In the genomic region with DNA sequence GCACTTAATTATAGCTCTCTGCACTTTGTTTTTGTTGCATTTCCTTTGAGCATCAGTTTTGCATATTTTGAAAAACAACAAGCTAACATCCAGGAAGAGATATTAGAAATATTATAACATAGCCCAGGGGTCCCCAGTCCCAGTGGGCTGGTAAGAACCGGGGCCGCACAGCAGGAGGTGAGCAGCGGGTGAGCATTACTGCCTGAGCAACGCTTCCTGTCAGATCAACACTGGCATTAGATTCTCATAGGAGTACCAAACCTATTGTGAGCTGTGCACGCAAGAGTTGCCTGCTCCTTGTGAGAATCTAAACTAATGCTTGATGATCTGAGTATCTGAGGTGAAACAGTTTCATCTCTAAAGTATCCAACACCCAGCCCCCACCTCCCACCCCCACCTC, we compare ENCODE assay signal across 27 cellular contexts.
"Had no signal": no experiment of that assay in that cellular context is flagged by ENCODE, and none has a peak within 500 bp of the region (broad histone marks: within the 10 kb centered on the region; RNA-seq: fewer than 3 reads in every experiment).

No MANE protein-coding gene starts in this region.

- H3K36me3 ChIP-seq: ascending aorta, breast epithelium had no signal

- DNase-seq: activated CD4-positive, alpha-beta T cell treated with anti-CD3 and anti-CD28 coated beads for 36 hours; activated CD4-positive, alpha-beta T cell treated with anti-CD3 and anti-CD28 coated beads, Interleukin-2, amount 10 ng/mL, durations not matched to agents 7 days and 5 days; activated CD4-positive, alpha-beta T cell treated with anti-CD3 and anti-CD28 coated beads, Interleukin-2, amount 50 U/mL, for 48 hours; activated CD8-positive, alpha-beta T cell treated with anti-CD3 and anti-CD28 coated beads, Interleukin-2, amount 10 ng/mL, durations not matched to agents 7 days and 5 days; activated gamma-delta T cell; activated naive CD4-positive, alpha-beta T cell treated with Interleukin-2 at 50 U/mL for 16 hours; activated naive CD8-positive, alpha-beta T cell treated with anti-CD3 and anti-CD28 coated beads, Interleukin-2, amount 10 ng/mL, durations not matched to agents 7 days and 5 days; activated T-cell treated with anti-CD3 and anti-CD28 coated beads, Interleukin-2, amount 50 U/mL, for 24 hours; amygdala; NCI-H1092 treated with DMSO at 0.1 percent for 48 hours; NCI-H1417 treated with DMSO at 0.1 percent for 48 hours; NCI-H1694 treated with DMSO at 0.1 percent for 48 hours; NCI-H2029; NCI-H446; NCI-H510A treated with DMSO at 0.1 percent for 48 hours; NCI-H526 treated with DMSO at 0.1 percent for 48 hours; NK-92 treated with Interleukin-12 subunit alpha and Interleukin-12 subunit beta, amount 100 ng/mL, for 24 hours; PC-9; Right ventricle myocardium superior had no signal

- H3K9me3 Mint-ChIP-seq: activated CD4-positive, alpha-beta T cell treated with anti-CD3 and anti-CD28 coated beads, Interleukin-2, amount 10 ng/mL, durations not matched to agents 7 days and 5 days; activated naive CD8-positive, alpha-beta T cell treated with anti-CD3 and anti-CD28 coated beads, Interleukin-2, amount 10 ng/mL, durations not matched to agents 7 days and 5 days; activated T-helper 2 cell treated with anti-CD3 and anti-CD28 coated beads, Interferon-gamma antibody, Interleukin-2, Interleukin-4, amounts not matched to agents 10 μg/mL and 5 μg/mL and 100 μg/mL, durations not matched to agents 14 hours and 24 hours and 36 hours; T-helper 1 cell treated with Interleukin-12 subunit alpha and Interleukin-12 subunit beta and Interleukin-4 antibody, amounts not matched to agents 30 μg/mL and 1 μg/mL, for 36 hours had no signal

- H3K27ac Mint-ChIP-seq: activated CD4-positive, alpha-beta T cell treated with anti-CD3 and anti-CD28 coated beads for 36 hours; activated CD4-positive, alpha-beta T cell treated with anti-CD3 and anti-CD28 coated beads, Interleukin-2, amount 10 ng/mL, durations not matched to agents 7 days and 5 days; activated CD8-positive, alpha-beta T cell treated with anti-CD3 and anti-CD28 coated beads, Interleukin-2, amount 10 ng/mL, durations not matched to agents 7 days and 5 days; activated naive CD4-positive, alpha-beta T cell treated with anti-CD3 and anti-CD28 coated beads, Interleukin-2, amount 50 U/mL, for 24 hours; activated naive CD8-positive, alpha-beta T cell treated with anti-CD3 and anti-CD28 coated beads, Interleukin-2, amount 10 ng/mL, durations not matched to agents 7 days and 5 days; activated T-cell treated with anti-CD3 and anti-CD28 coated beads, Interleukin-2, amount 50 U/mL, for 24 hours; activated T-helper 2 cell treated with anti-CD3 and anti-CD28 coated beads, Interferon-gamma antibody, Interleukin-2, Interleukin-4, amounts not matched to agents 10 μg/mL and 5 μg/mL and 100 μg/mL, durations not matched to agents 14 hours and 24 hours and 36 hours; T-helper 1 cell treated with Interleukin-12 subunit alpha and Interleukin-12 subunit beta and Interleukin-4 antibody, amounts not matched to agents 30 μg/mL and 1 μg/mL, for 36 hours; T-helper 2 cell treated with Interferon-gamma antibody and Interleukin-4, amounts not matched to agents 5 μg/mL and 100 μg/mL, for 36 hours had no signal

- H3K4me3 ChIP-seq: ascending aorta, breast epithelium, K562, PC-9 had no signal

- H3K36me3 Mint-ChIP-seq: activated naive CD4-positive, alpha-beta T cell treated with anti-CD3 and anti-CD28 coated beads, Interleukin-2, amount 50 U/mL, for 24 hours; activated naive CD8-positive, alpha-beta T cell treated with anti-CD3 and anti-CD28 coated beads, Interleukin-2, amount 10 ng/mL, durations not matched to agents 7 days and 5 days had no signal

- ATAC-seq: activated CD4-positive, alpha-beta T cell treated with anti-CD3 and anti-CD28 coated beads for 36 hours; activated CD4-positive, CD25-positive, alpha-beta regulatory T cell treated with anti-CD3 and anti-CD28 coated beads, Interleukin-2, amount 50 U/mL, for 24 hours; activated CD8-positive, alpha-beta T cell treated with anti-CD3 and anti-CD28 coated beads, Interleukin-2, amount 10 ng/mL, durations not matched to agents 7 days and 5 days; K562 had no signal

- H3K27ac ChIP-seq: ascending aorta, breast epithelium, PC-9 had no signal

- H3K4me1 ChIP-seq: ascending aorta, breast epithelium had no signal

- H3K27me3 ChIP-seq: ascending aorta, breast epithelium had no signal

- H3K4me3 Mint-ChIP-seq: activated CD4-positive, alpha-beta T cell treated with anti-CD3 and anti-CD28 coated beads for 36 hours; activated CD4-positive, alpha-beta T cell treated with anti-CD3 and anti-CD28 coated beads, Interleukin-2, amount 10 ng/mL, durations not matched to agents 7 days and 5 days; activated CD8-positive, alpha-beta T cell treated with anti-CD3 and anti-CD28 coated beads, Interleukin-2, amount 10 ng/mL, durations not matched to agents 7 days and 5 days; activated naive CD4-positive, alpha-beta T cell treated with anti-CD3 and anti-CD28 coated beads, Interleukin-2, amount 50 U/mL, for 24 hours; activated naive CD8-positive, alpha-beta T cell treated with anti-CD3 and anti-CD28 coated beads, Interleukin-2, amount 10 ng/mL, durations not matched to agents 7 days and 5 days; activated T-cell treated with anti-CD3 and anti-CD28 coated beads, Interleukin-2, amount 50 U/mL, for 24 hours; T-helper 1 cell treated with Interleukin-12 subunit alpha and Interleukin-12 subunit beta and Interleukin-4 antibody, amounts not matched to agents 30 μg/mL and 1 μg/mL, for 36 hours; T-helper 2 cell treated with Interferon-gamma antibody and Interleukin-4, amounts not matched to agents 5 μg/mL and 100 μg/mL, for 36 hours had no signal

- H3K27me3 Mint-ChIP-seq: activated CD4-positive, alpha-beta T cell treated with anti-CD3 and anti-CD28 coated beads for 36 hours; activated CD4-positive, alpha-beta T cell treated with anti-CD3 and anti-CD28 coated beads, Interleukin-2, amount 10 ng/mL, durations not matched to agents 7 days and 5 days; activated naive CD4-positive, alpha-beta T cell treated with anti-CD3 and anti-CD28 coated beads, Interleukin-2, amount 50 U/mL, for 24 hours; activated naive CD8-positive, alpha-beta T cell treated with anti-CD3 and anti-CD28 coated beads, Interleukin-2, amount 10 ng/mL, durations not matched to agents 7 days and 5 days; activated T-cell treated with anti-CD3 and anti-CD28 coated beads, Interleukin-2, amount 50 U/mL, for 24 hours had no signal

- H3K9me3 ChIP-seq: ascending aorta, breast epithelium had no signal

- H3K4me1 Mint-ChIP-seq: activated CD4-positive, alpha-beta T cell treated with anti-CD3 and anti-CD28 coated beads for 36 hours; activated CD4-positive, alpha-beta T cell treated with anti-CD3 and anti-CD28 coated beads, Interleukin-2, amount 10 ng/mL, durations not matched to agents 7 days and 5 days; activated naive CD4-positive, alpha-beta T cell treated with anti-CD3 and anti-CD28 coated beads, Interleukin-2, amount 50 U/mL, for 24 hours; activated naive CD8-positive, alpha-beta T cell treated with anti-CD3 and anti-CD28 coated beads, Interleukin-2, amount 10 ng/mL, durations not matched to agents 7 days and 5 days had no signal
